Comparison of ENCODE assay signal across 1 cellular context in genomic region chr9:127568971-127569818, GRCh38.
TF ChIP-seq lines count a peak whose summit lies in the region.

No MANE protein-coding gene starts in this region.

TF ChIP-seq in HepG2, 621 proteins besides CTCF, POLR2A, EP300 and RAD21 (continued from another document and continues in another):
- peak; percentile 46; the same call in 1 of the 2 replicates for TF ChIP-seq ZNF607 (CRISPR knock-in tag; IDR thresholded peaks at IDR 0.05; ENCODE audit: borderline replicate concordance)
- peak; percentile 50; the same call in 1 of the 2 replicates for TF ChIP-seq GMEB1 (CRISPR knock-in tag; IDR thresholded peaks at IDR 0.05; ENCODE audit: borderline replicate concordance)
- TF ChIP-seq ZNF558 (CRISPR knock-in tag; IDR thresholded peaks at IDR 0.05; ENCODE audit: borderline replicate concordance) = 0 out of 2 replicates have a peak, but pooled peaks have one; percentile 49
- TF ChIP-seq TFDP2 (CRISPR knock-in tag; IDR thresholded peaks at IDR 0.05) = peak; percentile 40; the same call in 1 of the 2 replicates
- TF ChIP-seq PHF21A (CRISPR knock-in tag; IDR thresholded peaks at IDR 0.05) = 0 out of 2 replicates have a peak, but pooled peaks have one; percentile 34
- no peak for TF ChIP-seq NR2F6 (IDR thresholded peaks at IDR 0.05)
- 0 out of 2 replicates have a peak, but pooled peaks have one; percentile 24 for TF ChIP-seq NR2F6 (CRISPR knock-in tag; IDR thresholded peaks at IDR 0.05)
- TF ChIP-seq ZNF772 (CRISPR knock-in tag; IDR thresholded peaks at IDR 0.05) = no peak
- no peak for TF ChIP-seq FOXA1 (IDR thresholded peaks at IDR 0.05)
- TF ChIP-seq FOXA1 (CRISPR knock-in tag; IDR thresholded peaks at IDR 0.05) = no peak
- TF ChIP-seq ATM (IDR thresholded peaks at IDR 0.05; ENCODE audit: borderline replicate concordance) = no peak
- no peak for TF ChIP-seq ZMYM3 (CRISPR knock-in tag; IDR thresholded peaks at IDR 0.05)
- TF ChIP-seq MED1 (CRISPR knock-in tag; IDR thresholded peaks at IDR 0.05) = peak; percentile 29; the same call in 1 of the 2 replicates
- peak; percentile 81 for TF ChIP-seq SAP130 (CRISPR knock-in tag; IDR thresholded peaks at IDR 0.05; ENCODE audit: low read depth)
- TF ChIP-seq ZNF441 (CRISPR knock-in tag; IDR thresholded peaks at IDR 0.05; ENCODE audit: borderline replicate concordance) = 0 out of 2 replicates have a peak, but pooled peaks have one; percentile 7
- peak; percentile 45; the same call in 1 of the 2 replicates for TF ChIP-seq MTA1 (CRISPR knock-in tag; IDR thresholded peaks at IDR 0.05; ENCODE audit: borderline replicate concordance)
- TF ChIP-seq MLX (CRISPR knock-in tag; IDR thresholded peaks at IDR 0.05) = no peak
- TF ChIP-seq HOMEZ (CRISPR knock-in tag; IDR thresholded peaks at IDR 0.05; ENCODE audit: low read depth) = no peak
- peak; percentile 63; the same call in 1 of the 2 replicates for TF ChIP-seq PCBP1 (IDR thresholded peaks at IDR 0.05; ENCODE audit: borderline replicate concordance, low read depth, low read length)
- TF ChIP-seq HIVEP1 (CRISPR knock-in tag; IDR thresholded peaks at IDR 0.05) = 0 out of 2 replicates have a peak, but pooled peaks have one; percentile 30
- no peak for TF ChIP-seq SNAI1 (CRISPR knock-in tag; IDR thresholded peaks at IDR 0.05; ENCODE audit: borderline replicate concordance)
- TF ChIP-seq ZNF430 (CRISPR knock-in tag; IDR thresholded peaks at IDR 0.05) = peak; percentile 62; the same call in 1 of the 2 replicates
- TF ChIP-seq ZBTB14 (CRISPR knock-in tag; IDR thresholded peaks at IDR 0.05) = no peak
- no peak for TF ChIP-seq ATF6 (CRISPR knock-in tag; conservative IDR thresholded peaks at IDR 0.05)
- TF ChIP-seq GABPB1 (CRISPR knock-in tag; IDR thresholded peaks at IDR 0.05) = peak; percentile 44; the same call in 1 of the 2 replicates
- TF ChIP-seq HNF1B (CRISPR knock-in tag; IDR thresholded peaks at IDR 0.05) = 0 out of 2 replicates have a peak, but pooled peaks have one; percentile 53
- TF ChIP-seq ZNF512 (CRISPR knock-in tag; IDR thresholded peaks at IDR 0.05) = no peak
- TF ChIP-seq PATZ1 (CRISPR knock-in tag; IDR thresholded peaks at IDR 0.05) = peak; percentile 66
- TF ChIP-seq JDP2 (CRISPR knock-in tag; IDR thresholded peaks at IDR 0.05; ENCODE audit: borderline replicate concordance) = no peak
- no peak for TF ChIP-seq HOXA9 (CRISPR knock-in tag; IDR thresholded peaks at IDR 0.05; ENCODE audit: borderline replicate concordance)
- no peak for TF ChIP-seq NFYB (CRISPR knock-in tag; IDR thresholded peaks at IDR 0.05)
- no peak for TF ChIP-seq ZNF766 (CRISPR knock-in tag; IDR thresholded peaks at IDR 0.05; ENCODE audit: borderline replicate concordance)
- TF ChIP-seq PAXIP1 (CRISPR knock-in tag; conservative IDR thresholded peaks at IDR 0.05) = peak; percentile 47
- TF ChIP-seq MAFK (conservative IDR thresholded peaks at IDR 0.05 in 1 of 2, IDR thresholded peaks at IDR 0.05 in 1 of 2; ENCODE audit: low read length in 2 of 2) = no peak
- TF ChIP-seq ZNF557 (CRISPR knock-in tag; IDR thresholded peaks at IDR 0.05) = no peak
- no peak for TF ChIP-seq PRMT3 (CRISPR knock-in tag; IDR thresholded peaks at IDR 0.05; ENCODE audit: borderline replicate concordance, low read depth)
- TF ChIP-seq MBNL3 (CRISPR knock-in tag; conservative IDR thresholded peaks at IDR 0.05) = no peak
- TF ChIP-seq NFKB2 (CRISPR knock-in tag; IDR thresholded peaks at IDR 0.05; ENCODE audit: borderline replicate concordance) = 0 out of 2 replicates have a peak, but pooled peaks have one; percentile 19
- no peak for TF ChIP-seq HNRNPH1 (optimal IDR thresholded peaks at IDR 0.05; ENCODE audit: low read depth, low read length)
- no peak for TF ChIP-seq MAZ (IDR thresholded peaks at IDR 0.05; ENCODE audit: borderline replicate concordance, low read depth, low read length)
- peak; percentile 32; the same call in 1 of the 2 replicates for TF ChIP-seq MAZ (CRISPR knock-in tag; IDR thresholded peaks at IDR 0.05; ENCODE audit: low read depth)
- no peak for TF ChIP-seq NCOA1 (CRISPR knock-in tag; IDR thresholded peaks at IDR 0.05)
- no peak for TF ChIP-seq SMARCC2 (IDR thresholded peaks at IDR 0.05)
- TF ChIP-seq SP4 (CRISPR knock-in tag; IDR thresholded peaks at IDR 0.05) = peak; percentile 14; the same call in 1 of the 2 replicates
- TF ChIP-seq FIP1L1 (IDR thresholded peaks at IDR 0.05; ENCODE audit: borderline replicate concordance, insufficient read depth, low read depth, low read length) = no peak
- 0 out of 2 replicates have a peak, but pooled peaks have one; percentile 22 for TF ChIP-seq MAF1 (CRISPR knock-in tag; IDR thresholded peaks at IDR 0.05; ENCODE audit: borderline replicate concordance)
- peak; percentile 2; the same call in 1 of the 2 replicates for TF ChIP-seq ATF7-NPFF (CRISPR knock-in tag; IDR thresholded peaks at IDR 0.05; ENCODE audit: low read depth)
- TF ChIP-seq HDAC2 (CRISPR knock-in tag; IDR thresholded peaks at IDR 0.05) = 0 out of 2 replicates have a peak, but pooled peaks have one; percentile 22
- peak; percentile 39; the same call in 1 of the 2 replicates for TF ChIP-seq RXRA (CRISPR knock-in tag; IDR thresholded peaks at IDR 0.05)
